In genomic region chr7:150338166-150338829, GRCh38 we compare ENCODE assay signal across 28 cellular contexts. TPM values are rescaled to one million over a fixed set of nuclear protein-coding genes. Genes with fewer than 3 reads are reported as not detected.
A peak's percentile ranks its signal among the peaks of the same experiment; 100 is the strongest.
DNase-seq lines count a peak whose midpoint lies in the region; ATAC-seq and TF ChIP-seq lines count a peak whose summit lies in the region.
"Had no signal": no experiment of that assay in that cellular context is flagged by ENCODE, and none has a peak within 500 bp of the region (broad histone marks: within the 10 kb centered on the region; RNA-seq: fewer than 3 reads in every experiment).

No MANE protein-coding gene starts in this region.

- no peaks in the 10 kb centered on the region for H3K79me2 ChIP-seq in neural progenitor cell (ENCODE audit: low read depth)
- H3K79me2 ChIP-seq: hepatocyte had no signal

- H3K9me3 Mint-ChIP-seq in neural progenitor cell = peaks cover under 1% of the 10 kb centered on the region
- H3K9me3 Mint-ChIP-seq in activated T-helper 2 cell treated with anti-CD3 and anti-CD28 coated beads, Interferon-gamma antibody, Interleukin-2, Interleukin-4, amounts not matched to agents 10 μg/mL and 5 μg/mL and 100 μg/mL, durations not matched to agents 14 hours and 24 hours and 36 hours = no peaks in the 10 kb centered on the region

- H3K27ac Mint-ChIP-seq in neural progenitor cell = peak overlapping the region; percentile 82
- H3K27ac Mint-ChIP-seq in activated T-helper 2 cell treated with anti-CD3 and anti-CD28 coated beads, Interferon-gamma antibody, Interleukin-2, Interleukin-4, amounts not matched to agents 10 μg/mL and 5 μg/mL and 100 μg/mL, durations not matched to agents 14 hours and 24 hours and 36 hours = no peak overlapping the region
- H3K27ac Mint-ChIP-seq: progenitor cell of endocrine pancreas had no signal

- peaks cover 24% of the 10 kb centered on the region for H3K27me3 Mint-ChIP-seq in neural progenitor cell (ENCODE audit: insufficient read depth, low read depth)
- H3K27me3 Mint-ChIP-seq in activated T-helper 2 cell treated with anti-CD3 and anti-CD28 coated beads, Interferon-gamma antibody, Interleukin-2, Interleukin-4, amounts not matched to agents 10 μg/mL and 5 μg/mL and 100 μg/mL, durations not matched to agents 14 hours and 24 hours and 36 hours (ENCODE audit: low read depth) = peaks cover 26% of the 10 kb centered on the region

- H3K4me1 ChIP-seq in neural progenitor cell (peaks cover 26% of the 10 kb centered on the region), upper lobe of right lung (peaks cover 7% of the 10 kb centered on the region)

- no peak overlapping the region for H3K27ac ChIP-seq in neural progenitor cell
- H3K27ac ChIP-seq in upper lobe of right lung = no peak overlapping the region
- H3K27ac ChIP-seq: brain microvascular endothelial cell, gastrocnemius medialis, hepatocyte, SK-N-MC had no signal

- H3K9me3 ChIP-seq in neural progenitor cell (ENCODE audit: low read depth) (no peaks in the 10 kb centered on the region), upper lobe of right lung (no peaks in the 10 kb centered on the region)
- H3K9me3 ChIP-seq: gastrocnemius medialis had no signal

- H3F3A ChIP-seq in neural progenitor cell (ENCODE audit: low read depth) = peaks cover 10% of the 10 kb centered on the region

- H3K36me3 Mint-ChIP-seq in neural progenitor cell = no peaks in the 10 kb centered on the region
- peaks cover 15% of the 10 kb centered on the region for H3K36me3 Mint-ChIP-seq in activated T-helper 2 cell treated with anti-CD3 and anti-CD28 coated beads, Interferon-gamma antibody, Interleukin-2, Interleukin-4, amounts not matched to agents 10 μg/mL and 5 μg/mL and 100 μg/mL, durations not matched to agents 14 hours and 24 hours and 36 hours (ENCODE audit: low read depth)

- intact Hi-C loops in upper lobe of right lung (cut with DNase I) = no loop called here
- intact Hi-C loops in activated T-helper 2 cell treated with anti-CD3 and anti-CD28 coated beads, Interferon-gamma antibody, Interleukin-2, Interleukin-4, amounts not matched to agents 10 μg/mL and 5 μg/mL and 100 μg/mL, durations not matched to agents 14 hours and 24 hours and 36 hours (cut with micrococcal nuclease) = no loop called here
- intact Hi-C loops in Right ventricle myocardium inferior (cut with DNase I) = no loop called here

- ATAC-seq in upper lobe of right lung (no peak), Right ventricle myocardium inferior (no peak)
- ATAC-seq: activated CD4-positive, CD25-positive, alpha-beta regulatory T cell treated with anti-CD3 and anti-CD28 coated beads, Interleukin-2, amount 50 U/mL, for 24 hours; gastrocnemius medialis had no signal

- peaks cover 10% of the 10 kb centered on the region for H4K20me1 ChIP-seq in neural progenitor cell (ENCODE audit: low read depth)

- H3K9ac ChIP-seq in neural progenitor cell = no peak overlapping the region

- peaks cover 34% of the 10 kb centered on the region for H3K4me1 Mint-ChIP-seq in neural progenitor cell
- peaks cover 9% of the 10 kb centered on the region for H3K4me1 Mint-ChIP-seq in activated T-helper 2 cell treated with anti-CD3 and anti-CD28 coated beads, Interferon-gamma antibody, Interleukin-2, Interleukin-4, amounts not matched to agents 10 μg/mL and 5 μg/mL and 100 μg/mL, durations not matched to agents 14 hours and 24 hours and 36 hours (ENCODE audit: low read depth)

- H3K4me3 Mint-ChIP-seq in neural progenitor cell = no peak overlapping the region
- H3K4me3 Mint-ChIP-seq in activated T-helper 2 cell treated with anti-CD3 and anti-CD28 coated beads, Interferon-gamma antibody, Interleukin-2, Interleukin-4, amounts not matched to agents 10 μg/mL and 5 μg/mL and 100 μg/mL, durations not matched to agents 14 hours and 24 hours and 36 hours (ENCODE audit: low read depth) = no peak overlapping the region

- no peak overlapping the region for H3K4me2 ChIP-seq in neural progenitor cell
- H3K4me2 ChIP-seq: hepatocyte had no signal

- no peak overlapping the region for H3K4me3 ChIP-seq in NB4 (ENCODE audit: low read depth, low read length)
- peak overlapping the region; percentile 64 for H3K4me3 ChIP-seq in fibroblast of pulmonary artery (replicated peaks; ENCODE audit: low read depth, low read length)
- no peak overlapping the region for H3K4me3 ChIP-seq in neural progenitor cell
- H3K4me3 ChIP-seq in upper lobe of right lung = peak overlapping the region; percentile 58
- H3K4me3 ChIP-seq: gastrocnemius medialis, hepatocyte, SK-N-MC had no signal

- DNase-seq in NB4 (ENCODE audit: low read depth) (peak; percentile 71), fibroblast of pulmonary artery (ENCODE audit: low read depth) (no peak), neural progenitor cell (ENCODE audit: low spot score) (no peak), upper lobe of right lung (no peak), T-helper 2 cell (no peak), DMS 273 (lab: John Stamatoyannopoulos, UW; ENCODE audit: unreplicated experiment) (no peak), Right ventricle myocardium inferior (ENCODE audit: missing footprints) (no peak)
- no peak for DNase-seq in activated T-helper 2 cell treated with anti-CD3 and anti-CD28 coated beads, Interferon-gamma antibody, Interleukin-2, Interleukin-4, amounts not matched to agents 10 μg/mL and 5 μg/mL and 100 μg/mL, durations not matched to agents 14 hours and 24 hours and 36 hours (ENCODE audit: low spot score)
- DNase-seq: activated CD4-positive, alpha-beta T cell treated with anti-CD3 and anti-CD28 coated beads, Interleukin-2, amount 50 U/mL, for 48 hours; activated naive CD4-positive, alpha-beta T cell; activated T-cell treated with anti-CD3 and anti-CD28 coated beads, Interleukin-2, amount 50 U/mL, for 48 hours; brain microvascular endothelial cell; C1 segment of cervical spinal cord; COR-L47; gastrocnemius medialis; NCI-H1048; NCI-H1694; NCI-H510A; RPMI8226; stimulated activated CD4-positive, alpha-beta T cell treated with anti-CD3 and anti-CD28 coated beads, Interleukin-4, amount 100 ng/mL, for 24 hours; trophoblast cell had no signal

- H3K27me3 ChIP-seq in neural progenitor cell (peaks cover 47% of the 10 kb centered on the region), upper lobe of right lung (peaks cover 18% of the 10 kb centered on the region)

- TF ChIP-seq POLR2A in NB4 (IDR thresholded peaks at IDR 0.05; ENCODE audit: extremely low read depth, insufficient read length) = no peak

- TF ChIP-seq CTCF in NB4 (IDR thresholded peaks at IDR 0.05; ENCODE audit: low read depth, low read length) (no peak), fibroblast of pulmonary artery (IDR thresholded peaks at IDR 0.05; ENCODE audit: low read length, missing control alignments) (no peak), neural progenitor cell (IDR thresholded peaks at IDR 0.05) (no peak), upper lobe of right lung (IDR thresholded peaks at IDR 0.05) (no peak)

- no peaks in the 10 kb centered on the region for H3K36me3 ChIP-seq in neural progenitor cell
- H3K36me3 ChIP-seq in upper lobe of right lung = peaks cover 4% of the 10 kb centered on the region
- H3K36me3 ChIP-seq: brain microvascular endothelial cell, gastrocnemius medialis had no signal

- no peak overlapping the region for H2AFZ ChIP-seq in neural progenitor cell (replicated peaks)
- H2AFZ ChIP-seq: hepatocyte had no signal

RNA-seq across cellular contexts. Expression of gene RARRES2, which starts 3.1 kb away (rescaled TPM):
- total RNA-seq in neural progenitor cell (ENCODE audit: low replicate concordance) (0.19 and 0.43 TPM in 2 replicates), upper lobe of right lung (259 TPM), Right ventricle myocardium inferior (32.6 TPM)
- not detected in 2 replicates for total RNA-seq in activated T-helper 2 cell treated with anti-CD3 and anti-CD28 coated beads, Interferon-gamma antibody, Interleukin-2, Interleukin-4, amounts not matched to agents 10 μg/mL and 5 μg/mL and 100 μg/mL, durations not matched to agents 14 hours and 24 hours and 36 hours
- total RNA-seq: OCI-LY7; T-helper 1 cell treated with Interleukin-12 subunit alpha and Interleukin-12 subunit beta and Interleukin-4 antibody, amounts not matched to agents 30 ng/mL and 1 ng/mL, for 36 hours had no signal

RNA-seq across cellular contexts. Expression of gene ACTR3C, which starts 15.0 kb away (rescaled TPM):
- total RNA-seq in neural progenitor cell (ENCODE audit: low replicate concordance) = not detected in 2 replicates
- 20.1 TPM for total RNA-seq in upper lobe of right lung
- total RNA-seq in activated T-helper 2 cell treated with anti-CD3 and anti-CD28 coated beads, Interferon-gamma antibody, Interleukin-2, Interleukin-4, amounts not matched to agents 10 μg/mL and 5 μg/mL and 100 μg/mL, durations not matched to agents 14 hours and 24 hours and 36 hours = 7.0 and 7.9 TPM in 2 replicates
- total RNA-seq in Right ventricle myocardium inferior = 5.7 TPM
- total RNA-seq: OCI-LY7 had no signal

RNA-seq across cellular contexts. Expression of gene LRRC61, which starts 15.1 kb away (rescaled TPM):
- total RNA-seq in neural progenitor cell (ENCODE audit: low replicate concordance) = 2.0 and 14.3 TPM in 2 replicates
- 10.2 TPM for total RNA-seq in upper lobe of right lung
- 22.7 and 25.8 TPM in 2 replicates for total RNA-seq in activated T-helper 2 cell treated with anti-CD3 and anti-CD28 coated beads, Interferon-gamma antibody, Interleukin-2, Interleukin-4, amounts not matched to agents 10 μg/mL and 5 μg/mL and 100 μg/mL, durations not matched to agents 14 hours and 24 hours and 36 hours
- total RNA-seq in Right ventricle myocardium inferior = 4.7 TPM
- total RNA-seq: G401, OCI-LY7 had no signal

RNA-seq across cellular contexts. Expression of gene REPIN1, which starts 30.3 kb away (rescaled TPM):
- 18.0 and 58.9 TPM in 2 replicates for total RNA-seq in neural progenitor cell (ENCODE audit: low replicate concordance)
- 93.7 TPM for total RNA-seq in upper lobe of right lung
- 81.5 and 82.2 TPM in 2 replicates for total RNA-seq in activated T-helper 2 cell treated with anti-CD3 and anti-CD28 coated beads, Interferon-gamma antibody, Interleukin-2, Interleukin-4, amounts not matched to agents 10 μg/mL and 5 μg/mL and 100 μg/mL, durations not matched to agents 14 hours and 24 hours and 36 hours
- 111 TPM for total RNA-seq in Right ventricle myocardium inferior

RNA-seq across cellular contexts. Expression of gene ZNF775, which starts 40.8 kb away (rescaled TPM):
- 3.0 and 26.1 TPM in 2 replicates for total RNA-seq in neural progenitor cell (ENCODE audit: low replicate concordance)
- 4.4 TPM for total RNA-seq in upper lobe of right lung
- 4.5 and 5.5 TPM in 2 replicates for total RNA-seq in activated T-helper 2 cell treated with anti-CD3 and anti-CD28 coated beads, Interferon-gamma antibody, Interleukin-2, Interleukin-4, amounts not matched to agents 10 μg/mL and 5 μg/mL and 100 μg/mL, durations not matched to agents 14 hours and 24 hours and 36 hours
- total RNA-seq in Right ventricle myocardium inferior = 3.3 TPM

Comparison
In these comparisons a context has a peak if more than half of its experiments do, and no peak if none do; other contexts are left out.
1. H3K4me3 ChIP-seq: peak in fibroblast of pulmonary artery (single experiment) and upper lobe of right lung (single experiment); none in NB4 (single experiment) and neural progenitor cell (single experiment).
2. RNA of gene RARRES2, which starts 3.1 kb away (total RNA-seq): 259 TPM in upper lobe of right lung (single experiment) and 32.6 TPM in Right ventricle myocardium inferior (single experiment); 0.19 to 0.43 TPM in neural progenitor cell and not detected in activated T-helper 2 cell treated with anti-CD3 and anti-CD28 coated beads, Interferon-gamma antibody, Interleukin-2, Interleukin-4, amounts not matched to agents 10 μg/mL and 5 μg/mL and 100 μg/mL, durations not matched to agents 14 hours and 24 hours and 36 hours; every median in the first group is over 10 times any median in the second.